Comparison of ENCODE assay signal across 17 cellular contexts in genomic region chr4:52368895-52369294, GRCh38.
"Had no signal": no experiment of that assay in that cellular context is flagged by ENCODE, and none has a peak within 500 bp of the region (broad histone marks: within the 10 kb centered on the region; RNA-seq: fewer than 3 reads in every experiment).

No MANE protein-coding gene starts in this region.

- DNase-seq: activated CD4-positive, alpha-beta T cell treated with anti-CD3 and anti-CD28 coated beads, Interleukin-2, amount 50 U/mL, for 48 hours; activated naive CD4-positive, alpha-beta T cell treated with anti-CD3 and anti-CD28 coated beads, Interleukin-2, amount 10 ng/mL, durations not matched to agents 7 days and 5 days; activated T-cell treated with anti-CD3 and anti-CD28 coated beads, Interleukin-2, amount 50 U/mL, for 1 hour; gastrocnemius medialis; heart left ventricle; immature natural killer cell; nephron progenitor cell; right cardiac atrium; stimulated activated CD4-positive, alpha-beta T cell treated with anti-CD3 and anti-CD28 coated beads, Interleukin-4, amount 100 ng/mL, for 4 hours; stimulated activated CD8-positive, alpha-beta memory T cell treated with anti-CD3 and anti-CD28 coated beads, Interleukin-4, amount 100 ng/mL, for 48 hours; stimulated activated naive CD8-positive, alpha-beta T cell treated with anti-CD3 and anti-CD28 coated beads, Interleukin-15, Interleukin-2, amounts not matched to agents 100 U/mL and 50 U/mL, for 24 hours; upper lobe of right lung had no signal

- H3K27ac ChIP-seq: ascending aorta, breast epithelium, gastrocnemius medialis, heart left ventricle, prostate gland, upper lobe of right lung, VCaP had no signal

- H3K36me3 ChIP-seq: ascending aorta, breast epithelium, gastrocnemius medialis, heart left ventricle, prostate gland, upper lobe of right lung had no signal

- H3K27me3 Mint-ChIP-seq: activated naive CD4-positive, alpha-beta T cell treated with anti-CD3 and anti-CD28 coated beads, Interleukin-2, amount 10 ng/mL, durations not matched to agents 7 days and 5 days had no signal

- H3K27ac Mint-ChIP-seq: activated naive CD4-positive, alpha-beta T cell treated with anti-CD3 and anti-CD28 coated beads, Interleukin-2, amount 10 ng/mL, durations not matched to agents 7 days and 5 days; immature natural killer cell; nephron progenitor cell had no signal

- H3K27me3 ChIP-seq: ascending aorta, breast epithelium, gastrocnemius medialis, heart left ventricle, upper lobe of right lung had no signal

- H3K4me1 Mint-ChIP-seq: activated naive CD4-positive, alpha-beta T cell treated with anti-CD3 and anti-CD28 coated beads, Interleukin-2, amount 10 ng/mL, durations not matched to agents 7 days and 5 days; immature natural killer cell had no signal

- H3K4me1 ChIP-seq: ascending aorta, breast epithelium, gastrocnemius medialis, prostate gland, upper lobe of right lung had no signal

- H3K36me3 Mint-ChIP-seq: activated naive CD4-positive, alpha-beta T cell treated with anti-CD3 and anti-CD28 coated beads, Interleukin-2, amount 10 ng/mL, durations not matched to agents 7 days and 5 days; immature natural killer cell had no signal

- H3K9me3 Mint-ChIP-seq: activated naive CD4-positive, alpha-beta T cell treated with anti-CD3 and anti-CD28 coated beads, Interleukin-2, amount 10 ng/mL, durations not matched to agents 7 days and 5 days; nephron progenitor cell had no signal

- H3K4me3 Mint-ChIP-seq: activated naive CD4-positive, alpha-beta T cell treated with anti-CD3 and anti-CD28 coated beads, Interleukin-2, amount 10 ng/mL, durations not matched to agents 7 days and 5 days; immature natural killer cell; nephron progenitor cell had no signal

- H3K9me3 ChIP-seq: ascending aorta, breast epithelium, gastrocnemius medialis, heart left ventricle, prostate gland, upper lobe of right lung had no signal

- H3K4me3 ChIP-seq: ascending aorta, breast epithelium, gastrocnemius medialis, heart left ventricle, prostate gland, smooth muscle cell, upper lobe of right lung had no signal
